Comparison of ENCODE assay signal across 12 cellular contexts in the genomic region with DNA sequence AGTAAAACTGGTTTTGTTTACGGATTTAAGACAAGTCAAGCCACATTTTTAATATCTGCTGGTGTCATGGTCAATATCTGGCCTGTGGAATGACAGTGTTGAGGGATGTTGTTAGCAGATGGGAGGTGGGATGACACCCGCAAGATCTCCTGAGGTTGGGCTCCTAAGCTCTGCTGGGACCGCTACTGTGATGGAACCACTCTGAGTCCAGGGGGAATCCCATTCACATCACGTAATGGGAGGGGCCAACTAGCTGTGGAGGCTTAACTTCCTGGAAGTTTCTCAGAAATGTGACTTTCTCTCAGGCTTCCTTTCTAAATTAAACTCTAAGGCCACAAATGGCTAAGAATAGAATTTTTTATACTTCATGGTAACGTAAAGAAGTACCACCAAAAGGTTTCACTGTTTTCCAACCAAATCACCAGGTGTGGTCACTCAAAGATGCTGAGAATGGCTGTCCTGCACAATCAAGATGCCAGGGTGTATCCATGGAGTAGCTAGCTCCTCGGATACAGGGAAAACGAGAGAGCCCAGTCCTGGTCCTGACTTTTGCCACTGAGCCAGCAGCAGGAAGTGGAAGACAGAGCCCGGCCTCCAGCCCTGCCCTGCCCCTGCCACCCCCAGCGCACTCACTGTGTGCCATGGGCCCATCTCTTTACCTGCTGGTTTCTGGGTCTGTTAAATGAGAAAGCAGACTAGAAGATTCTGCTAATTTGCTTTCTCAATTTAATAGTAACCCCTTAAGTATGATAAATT. TPM values are rescaled to one million over a fixed set of nuclear protein-coding genes. Genes with fewer than 3 reads are reported as not detected.
DNase-seq lines count a peak whose midpoint lies in the region; ATAC-seq and TF ChIP-seq lines count a peak whose summit lies in the region.
"Had no signal": no experiment of that assay in that cellular context is flagged by ENCODE, and none has a peak within 500 bp of the region (broad histone marks: within the 10 kb centered on the region; RNA-seq: fewer than 3 reads in every experiment).

No MANE protein-coding gene starts in this region.

- H3K56ac ChIP-seq in mesendoderm (ENCODE audit: low read length) = peak overlapping the region; percentile 70

- no peaks in the 10 kb centered on the region for H3K27me3 ChIP-seq in heart right ventricle
- H3K27me3 ChIP-seq in mesendoderm (ENCODE audit: insufficient read depth, low read length, poor library complexity) = no peaks in the 10 kb centered on the region
- no peaks in the 10 kb centered on the region for H3K27me3 ChIP-seq in uterus

- no peak overlapping the region for H3K4me3 ChIP-seq in heart right ventricle
- no peak overlapping the region for H3K4me3 ChIP-seq in mesendoderm (ENCODE audit: low read length)
- H3K4me3 ChIP-seq in uterus = no peak overlapping the region
- H3K4me3 ChIP-seq: smooth muscle cell had no signal

- H3K18ac ChIP-seq in mesendoderm (ENCODE audit: low read length) = peak overlapping the region; percentile 44

- H3K9me3 Mint-ChIP-seq in activated CD8-positive, alpha-beta T cell treated with anti-CD3 and anti-CD28 coated beads, Interleukin-2, amount 10 ng/mL, durations not matched to agents 7 days and 5 days (ENCODE audit: insufficient read depth) = no peaks in the 10 kb centered on the region
- H3K9me3 Mint-ChIP-seq: nephron progenitor cell had no signal

- peak overlapping the region in 7 of 10 donors; percentile 55 to 80 (median 72) for H3K27ac ChIP-seq in heart right ventricle
- H3K27ac ChIP-seq in mesendoderm (ENCODE audit: low read depth, low read length) = no peak overlapping the region
- peak overlapping the region; percentile 85 to 92 for H3K27ac ChIP-seq in uterus

- 74 to 83% methylated on average over 9 of the region's 9 CpGs for WGBS in heart right ventricle, 2 donors
- WGBS in mesendoderm (ENCODE audit: extremely low coverage, insufficient coverage, low lambda C conversion rate) = no CpG with 5 or more reads among the region's 9 CpGs

- H2BK5ac ChIP-seq in mesendoderm (ENCODE audit: low read length) = no peak overlapping the region

- intact Hi-C loops in heart right ventricle (cut with DNase I) (loop anchor here in 1 of 10 donors (10.0 kb wide), 1 partner anchor 58 kb away; no protein-coding TSS in a partner anchor), cardiac septum (cut with DNase I) (no loop called here), uterus (cut with DNase I; ENCODE audit: low total_unique reads) (no loop called here)

- H3K27me3 Mint-ChIP-seq in activated CD8-positive, alpha-beta T cell treated with anti-CD3 and anti-CD28 coated beads, Interleukin-2, amount 10 ng/mL, durations not matched to agents 7 days and 5 days (ENCODE audit: low read depth) = peaks cover 2% of the 10 kb centered on the region

- peak overlapping the region; percentile 58 for H3K4me3 Mint-ChIP-seq in activated CD8-positive, alpha-beta T cell treated with anti-CD3 and anti-CD28 coated beads, Interleukin-2, amount 10 ng/mL, durations not matched to agents 7 days and 5 days
- H3K4me3 Mint-ChIP-seq: nephron progenitor cell had no signal

- H3K36me3 ChIP-seq in heart right ventricle (no peaks in the 10 kb centered on the region), mesendoderm (ENCODE audit: control insufficient read depth, insufficient read depth, low read length) (no peaks in the 10 kb centered on the region), uterus (no peaks in the 10 kb centered on the region)

- H2AK5ac ChIP-seq in mesendoderm (ENCODE audit: low read length) = no peak overlapping the region

- ATAC-seq in heart right ventricle = peak in 1 of 8 donors; percentile 22
- peak; percentile 64 for ATAC-seq in activated CD8-positive, alpha-beta T cell treated with anti-CD3 and anti-CD28 coated beads, Interleukin-2, amount 10 ng/mL, durations not matched to agents 7 days and 5 days
- ATAC-seq in HG03354 (IDR thresholded peaks at IDR 0.05; ENCODE audit: poor library complexity, severe bottlenecking, unreplicated experiment) = no peak

- peaks cover 5% of the 10 kb centered on the region for H3K36me3 Mint-ChIP-seq in activated CD8-positive, alpha-beta T cell treated with anti-CD3 and anti-CD28 coated beads, Interleukin-2, amount 10 ng/mL, durations not matched to agents 7 days and 5 days (ENCODE audit: low read depth)

- H3K27ac Mint-ChIP-seq in activated CD8-positive, alpha-beta T cell treated with anti-CD3 and anti-CD28 coated beads, Interleukin-2, amount 10 ng/mL, durations not matched to agents 7 days and 5 days = peak overlapping the region; percentile 87

- TF ChIP-seq CTCF in heart right ventricle (IDR thresholded peaks at IDR 0.05) (no peak), uterus (IDR thresholded peaks at IDR 0.05) (no peak)

- no peak overlapping the region for H2BK15ac ChIP-seq in mesendoderm (replicated peaks; ENCODE audit: low read depth)

- no peak overlapping the region for H4K8ac ChIP-seq in mesendoderm (ENCODE audit: low read depth, low read length)

- H3K9me3 ChIP-seq in heart right ventricle (no peaks in the 10 kb centered on the region), uterus (no peaks in the 10 kb centered on the region)

- H2BK120ac ChIP-seq in mesendoderm (ENCODE audit: low read depth, low read length) = no peak overlapping the region

- no peak overlapping the region for H4K5ac ChIP-seq in mesendoderm (ENCODE audit: low read length)

- no peak overlapping the region for H3K4ac ChIP-seq in mesendoderm (ENCODE audit: low read depth, low read length)

- no peak overlapping the region for H3K4me2 ChIP-seq in mesendoderm (ENCODE audit: low read length)

- peaks cover 44% of the 10 kb centered on the region for H3K4me1 Mint-ChIP-seq in activated CD8-positive, alpha-beta T cell treated with anti-CD3 and anti-CD28 coated beads, Interleukin-2, amount 10 ng/mL, durations not matched to agents 7 days and 5 days (ENCODE audit: low read depth)
- H3K4me1 Mint-ChIP-seq: nephron progenitor cell had no signal

- POLR2A ChIA-PET in activated CD8-positive, alpha-beta T cell treated with anti-CD3 and anti-CD28 coated beads, Interleukin-2, amount 10 ng/mL, durations not matched to agents 7 days and 5 days (lab: Charles Lee) = interaction anchor here (0.9 kb wide), 1 partner anchor 9 kb away, joined by 4 read pairs; no protein-coding TSS in a partner anchor

- peak overlapping the region; percentile 85 for H3K9ac ChIP-seq in mesendoderm (ENCODE audit: low read length)

- no peaks in the 10 kb centered on the region for H3K79me2 ChIP-seq in mesendoderm (ENCODE audit: control insufficient read depth, insufficient read depth, low read length)

- H3K23ac ChIP-seq in mesendoderm (ENCODE audit: low read length) = no peak overlapping the region

- DNase-seq in heart right ventricle (no peak), cardiac septum (ENCODE audit: low spot score) (no peak), mesendoderm (no peak), uterus (no peak), SKM-1 (lab: John Stamatoyannopoulos, UW; ENCODE audit: unreplicated experiment) (no peak)
- peak; percentile 57 for DNase-seq in activated CD8-positive, alpha-beta T cell treated with anti-CD3 and anti-CD28 coated beads, Interleukin-2, amount 10 ng/mL, durations not matched to agents 7 days and 5 days
- no peak for DNase-seq in activated effector memory CD4-positive, alpha-beta T cell treated with Interleukin-2 at 50 U/mL for 16 hours
- DNase-seq: NCI-H526, nephron progenitor cell, SHP77 had no signal

- TF ChIP-seq POLR2A in uterus (IDR thresholded peaks at IDR 0.05) = no peak

- CTCF ChIA-PET in activated CD8-positive, alpha-beta T cell treated with anti-CD3 and anti-CD28 coated beads, Interleukin-2, amount 10 ng/mL, durations not matched to agents 7 days and 5 days (lab: Charles Lee) = interaction anchor here (2.3 kb wide), 1 partner anchor 11 kb away, joined by 7 read pairs; no protein-coding TSS in a partner anchor

- no peaks in the 10 kb centered on the region for H3K79me1 ChIP-seq in mesendoderm (ENCODE audit: low read length)

- H3K4me1 ChIP-seq in heart right ventricle = peaks cover 0 to 35% (median 15%) of the 10 kb centered on the region in 9 donors
- H3K4me1 ChIP-seq in mesendoderm (ENCODE audit: control insufficient read depth, low read depth, low read length) = peaks cover 4% of the 10 kb centered on the region
- H3K4me1 ChIP-seq in uterus = peaks cover 0 to 17% of the 10 kb centered on the region in 2 donors

RNA-seq across cellular contexts. Expression of gene TNFAIP8L3, which starts 18.4 kb away (rescaled TPM):
- 1 to 10 TPM; 2.2 to 9.3 (median 3.4) TPM for total RNA-seq in heart right ventricle
- 10 to 100 TPM in 1 of 2 donors, 1 to 10 TPM in 1; 1.3 to 14.4 TPM for polyA plus RNA-seq in heart right ventricle
- total RNA-seq in cardiac septum = 4.8 TPM
- not detected for total RNA-seq in activated CD8-positive, alpha-beta T cell treated with anti-CD3 and anti-CD28 coated beads, Interleukin-2, amount 10 ng/mL, durations not matched to agents 7 days and 5 days
- 0.14 TPM for polyA plus RNA-seq in mesendoderm (2013, experiment 1 of 2)
- 0.13 TPM for polyA plus RNA-seq in mesendoderm (2013, experiment 2 of 2)
- 100 to 1,000 TPM in 1 of 4 donors, 10 to 100 TPM in 3; 20.0 to 173 (median 43.2) TPM for total RNA-seq in uterus
- total RNA-seq: smooth muscle cell had no signal
- polyA plus RNA-seq: smooth muscle cell had no signal
